Comparison of ENCODE assay signal across 1 cellular context in the genomic region with DNA sequence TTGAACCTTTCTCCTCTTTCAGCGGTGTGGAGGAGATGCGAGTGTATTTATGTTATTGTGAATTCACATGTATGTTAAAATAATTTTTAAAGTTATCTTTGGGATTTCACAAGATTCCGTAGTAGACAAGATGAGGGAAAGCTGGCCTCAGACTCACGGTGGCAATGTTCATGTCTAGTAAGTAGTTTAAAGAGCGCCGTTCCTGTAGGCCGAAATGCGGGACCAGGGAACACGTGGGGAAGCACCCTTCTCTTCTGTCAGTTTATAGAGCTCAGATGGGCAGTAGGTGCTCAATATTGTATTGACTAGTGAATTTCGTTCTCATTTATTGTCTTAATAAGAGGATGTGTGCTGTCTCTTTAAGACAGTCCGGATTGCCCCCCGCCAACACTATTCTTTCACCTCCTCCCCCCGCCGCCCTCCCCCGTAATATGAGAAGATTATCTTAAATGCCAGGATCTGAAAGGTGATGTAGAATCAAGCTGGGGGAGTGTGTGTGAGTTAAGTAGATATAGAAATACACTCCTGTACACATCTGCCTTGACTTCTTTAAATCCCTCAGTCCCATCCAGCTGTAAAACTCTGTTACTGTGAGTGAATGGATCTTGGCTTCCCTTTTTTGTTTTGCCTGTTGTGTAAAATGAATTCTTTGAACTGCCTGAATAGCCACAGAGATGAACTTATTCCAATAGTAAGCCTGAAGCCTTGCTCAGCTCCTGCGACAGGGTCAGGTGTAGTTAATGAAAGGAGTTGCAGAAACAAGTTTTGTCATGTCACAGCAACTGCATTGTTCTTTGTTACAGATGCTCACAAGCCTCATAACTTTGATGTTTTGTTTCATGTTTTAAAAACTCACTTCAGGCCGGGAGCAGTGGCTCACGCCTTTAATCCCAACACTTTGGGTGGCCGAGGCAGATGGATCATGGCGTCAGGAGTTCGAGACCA.
TF ChIP-seq lines count a peak whose summit lies in the region.

No MANE protein-coding gene starts in this region.

TF ChIP-seq in GM12878, 131 proteins besides CTCF, POLR2A, EP300 and RAD21 (continued from another document):
- TF ChIP-seq, protein P1, sequence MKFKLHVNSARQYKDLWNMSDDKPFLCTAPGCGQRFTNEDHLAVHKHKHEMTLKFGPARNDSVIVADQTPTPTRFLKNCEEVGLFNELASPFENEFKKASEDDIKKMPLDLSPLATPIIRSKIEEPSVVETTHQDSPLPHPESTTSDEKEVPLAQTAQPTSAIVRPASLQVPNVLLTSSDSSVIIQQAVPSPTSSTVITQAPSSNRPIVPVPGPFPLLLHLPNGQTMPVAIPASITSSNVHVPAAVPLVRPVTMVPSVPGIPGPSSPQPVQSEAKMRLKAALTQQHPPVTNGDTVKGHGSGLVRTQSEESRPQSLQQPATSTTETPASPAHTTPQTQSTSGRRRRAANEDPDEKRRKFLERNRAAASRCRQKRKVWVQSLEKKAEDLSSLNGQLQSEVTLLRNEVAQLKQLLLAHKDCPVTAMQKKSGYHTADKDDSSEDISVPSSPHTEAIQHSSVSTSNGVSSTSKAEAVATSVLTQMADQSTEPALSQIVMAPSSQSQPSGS (IDR thresholded peaks at IDR 0.05; ENCODE audit: low read length): no peak
- TF ChIP-seq FOS (IDR thresholded peaks at IDR 0.05; ENCODE audit: borderline replicate concordance, extremely low read depth, insufficient read length): no peak
- no peak for TF ChIP-seq SUZ12 (IDR thresholded peaks at IDR 0.05; ENCODE audit: unreplicated experiment)
- TF ChIP-seq ELK1 (IDR thresholded peaks at IDR 0.05; ENCODE audit: low read depth, low read length): no peak
- TF ChIP-seq SP1 (IDR thresholded peaks at IDR 0.05; ENCODE audit: low read depth, low read length): no peak
- TF ChIP-seq YY1 (IDR thresholded peaks at IDR 0.05; ENCODE audit: low read depth, low read length): no peak
- TF ChIP-seq E4F1 (IDR thresholded peaks at IDR 0.05; ENCODE audit: borderline replicate concordance, partially characterized antibody): no peak
- no peak for TF ChIP-seq IKZF1 (conservative IDR thresholded peaks at IDR 0.05)
- no peak for TF ChIP-seq MTA2 (IDR thresholded peaks at IDR 0.05; ENCODE audit: low read depth)
- TF ChIP-seq KAT2A (conservative IDR thresholded peaks at IDR 0.05; ENCODE audit: control insufficient read depth, low read depth, low read length): no peak
- TF ChIP-seq SUPT20H (IDR thresholded peaks at IDR 0.05; ENCODE audit: borderline replicate concordance, control insufficient read depth, low read depth, low read length): no peak
- TF ChIP-seq, protein P2, sequence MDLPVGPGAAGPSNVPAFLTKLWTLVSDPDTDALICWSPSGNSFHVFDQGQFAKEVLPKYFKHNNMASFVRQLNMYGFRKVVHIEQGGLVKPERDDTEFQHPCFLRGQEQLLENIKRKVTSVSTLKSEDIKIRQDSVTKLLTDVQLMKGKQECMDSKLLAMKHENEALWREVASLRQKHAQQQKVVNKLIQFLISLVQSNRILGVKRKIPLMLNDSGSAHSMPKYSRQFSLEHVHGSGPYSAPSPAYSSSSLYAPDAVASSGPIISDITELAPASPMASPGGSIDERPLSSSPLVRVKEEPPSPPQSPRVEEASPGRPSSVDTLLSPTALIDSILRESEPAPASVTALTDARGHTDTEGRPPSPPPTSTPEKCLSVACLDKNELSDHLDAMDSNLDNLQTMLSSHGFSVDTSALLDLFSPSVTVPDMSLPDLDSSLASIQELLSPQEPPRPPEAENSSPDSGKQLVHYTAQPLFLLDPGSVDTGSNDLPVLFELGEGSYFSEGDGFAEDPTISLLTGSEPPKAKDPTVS (IDR thresholded peaks at IDR 0.05; ENCODE audit: low read depth, low read length): no peak
